In the genomic region with DNA sequence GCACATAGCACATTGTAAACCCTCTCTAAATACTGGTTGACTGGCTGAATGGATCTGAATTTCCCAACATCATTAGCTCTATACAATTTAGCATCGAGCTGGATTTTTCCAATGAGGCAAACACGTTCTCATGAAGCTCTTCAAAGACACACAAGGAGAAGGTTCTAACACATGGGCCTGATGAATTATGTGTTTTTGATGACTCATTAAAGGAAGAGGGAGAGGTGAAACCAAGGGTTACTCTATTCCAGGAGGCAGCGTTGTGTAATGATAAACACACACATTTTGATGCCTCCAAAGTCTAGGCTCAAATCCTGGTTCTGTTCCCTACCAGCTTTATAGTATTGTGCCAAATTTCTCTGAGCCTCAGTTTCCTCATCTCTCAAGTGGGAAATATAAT, we compare ENCODE assay signal across 1 cellular context.
A peak's percentile ranks its signal among the peaks of the same experiment; 100 is the strongest.
TF ChIP-seq lines count a peak whose summit lies in the region.

No MANE protein-coding gene starts in this region.

TF ChIP-seq in HCT116, 20 proteins besides CTCF, POLR2A, EP300 and RAD21:
- TF ChIP-seq FOSL1 (IDR thresholded peaks at IDR 0.05; ENCODE audit: low read depth) (no peak), JUND (IDR thresholded peaks at IDR 0.05) (peak; percentile 20; the same call in 1 of the 2 replicates), MAX (IDR thresholded peaks at IDR 0.05) (peak; percentile 17; the same call in 1 of the 2 replicates)
